11 cellular contexts compared by ENCODE assay signal in genomic region chr22:40210814-40211213, GRCh38. TPM values are rescaled to one million over a fixed set of nuclear protein-coding genes. Genes with fewer than 3 reads are reported as not detected.
DNase-seq lines count a peak whose midpoint lies in the region; ATAC-seq and TF ChIP-seq lines count a peak whose summit lies in the region.
"Had no signal": no experiment of that assay in that cellular context is flagged by ENCODE, and none has a peak within 500 bp of the region (broad histone marks: within the 10 kb centered on the region; RNA-seq: fewer than 3 reads in every experiment).

No MANE protein-coding gene starts in this region.

- H3K36me3 ChIP-seq in left lung = no peaks in the 10 kb centered on the region

- no peaks in the 10 kb centered on the region for H3K9me3 ChIP-seq in left lung

- peak; percentile 70 for DNase-seq in GM12864 (ENCODE audit: low read depth)
- peak; percentile 46 for DNase-seq in GM20000 (ENCODE audit: low spot score)
- DNase-seq in NAMALWA (ENCODE audit: low spot score) = peak; percentile 68
- DNase-seq in left lung = no peak
- DNase-seq in NCI-H146 (lab: John Stamatoyannopoulos, UW) = no peak
- no peak for DNase-seq in NK-92 (lab: John Stamatoyannopoulos, UW; ENCODE audit: unreplicated experiment)
- DNase-seq in NCI-H2171 treated with DMSO at 0.1 percent for 48 hours (lab: John Stamatoyannopoulos, UW) = no peak
- DNase-seq in iPS-NIHi11 (ENCODE audit: low spot score) = no peak
- DNase-seq: dorsolateral prefrontal cortex had no signal

- peak; percentile 30 for ATAC-seq in left lung

- H3K27ac ChIP-seq in left lung = peak overlapping the region in 1 of 2 donors; percentile 79
- H3K27ac ChIP-seq: KMS-11, VCaP had no signal

- peaks cover 6 to 81% of the 10 kb centered on the region in 2 donors for H3K4me1 ChIP-seq in left lung

- intact Hi-C loops in left lung (cut with DNase I) = no loop called here

- no peak for TF ChIP-seq CTCF in GM12864 (IDR thresholded peaks at IDR 0.05; ENCODE audit: low read depth, low read length, missing control alignments)
- no peak for TF ChIP-seq CTCF in GM20000 (IDR thresholded peaks at IDR 0.05; ENCODE audit: extremely low read depth, missing control alignments)
- TF ChIP-seq CTCF in left lung (IDR thresholded peaks at IDR 0.05) = no peak

- H3K4me3 ChIP-seq in GM12864 (ENCODE audit: low read depth, low read length) (no peak overlapping the region), left lung (no peak overlapping the region)
- H3K4me3 ChIP-seq: dorsolateral prefrontal cortex had no signal

- H3K27me3 ChIP-seq in left lung = no peaks in the 10 kb centered on the region
- H3K27me3 ChIP-seq: dorsolateral prefrontal cortex had no signal

RNA-seq across cellular contexts. Expression of gene TNRC6B, which starts 33.1 kb away (rescaled TPM):
- 10 to 100 TPM; 40.3 to 40.7 TPM for total RNA-seq in left lung

Comparison
In these comparisons a context has a peak if more than half of its experiments do, and no peak if none do; other contexts are left out.
1. DNase-seq: peak in GM12864 (single experiment), GM20000 (single experiment) and NAMALWA (single experiment); none in left lung (0 of 2), NCI-H146 (single experiment), NK-92 (single experiment), NCI-H2171 treated with DMSO at 0.1 percent for 48 hours (single experiment) and iPS-NIHi11 (single experiment).